In genomic region chr22:50368101-50368500, GRCh38 we compare ENCODE assay signal across 2 cellular contexts.
TF ChIP-seq lines count a peak whose summit lies in the region.

No MANE protein-coding gene starts in this region.

TF ChIP-seq in K562, 482 proteins besides CTCF, POLR2A, EP300 and RAD21:
- TF ChIP-seq ZBTB33 (CRISPR knock-in tag; IDR thresholded peaks at IDR 0.05), result peak; percentile 75

TF ChIP-seq in HepG2, 621 proteins besides CTCF, POLR2A, EP300 and RAD21:
- peak; percentile 74; the same call in 1 of the 2 replicates for TF ChIP-seq ZBTB33 (CRISPR knock-in tag; IDR thresholded peaks at IDR 0.05)
- TF ChIP-seq ZNF768 (CRISPR knock-in tag; IDR thresholded peaks at IDR 0.05), result peak; percentile 44; the same call in 1 of the 2 replicates
